Comparison of ENCODE assay signal across 26 cellular contexts in the genomic region with DNA sequence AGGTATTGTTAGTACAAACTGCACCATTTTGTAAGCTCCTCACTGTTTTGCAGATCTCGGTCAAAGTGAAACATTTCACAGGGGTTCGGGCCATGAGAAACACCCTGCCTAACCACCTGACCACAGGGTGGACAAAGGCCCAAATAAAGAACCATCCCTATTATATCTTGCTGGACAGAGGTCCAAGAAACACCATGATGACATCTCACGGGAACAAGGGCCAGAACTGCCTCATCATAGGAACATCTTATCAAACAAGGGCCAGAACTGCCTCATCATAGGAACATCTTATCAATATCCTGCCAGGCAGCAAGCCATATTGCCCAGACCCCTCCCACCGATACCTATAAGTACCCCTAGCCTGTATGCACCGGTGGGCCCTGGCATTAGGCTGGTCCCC.
"Had no signal": no experiment of that assay in that cellular context is flagged by ENCODE, and none has a peak within 500 bp of the region (broad histone marks: within the 10 kb centered on the region; RNA-seq: fewer than 3 reads in every experiment).

No MANE protein-coding gene starts in this region.

- H3K4me1 ChIP-seq: SJSA1 had no signal

- ATAC-seq: activated T-cell treated with anti-CD3 and anti-CD28 coated beads, Interleukin-2, amount 50 U/mL, for 4 hours; WTC11 had no signal

- H3K27ac ChIP-seq: brain microvascular endothelial cell, SJSA1 had no signal

- H3K4me3 ChIP-seq: SJSA1 had no signal

- H3K36me3 ChIP-seq: brain microvascular endothelial cell, SJSA1 had no signal

- H3K27me3 ChIP-seq: brain microvascular endothelial cell, SJSA1 had no signal

- H3K9me2 ChIP-seq: SK-N-SH had no signal

- H3K4me2 ChIP-seq: SK-N-SH had no signal

- DNase-seq: activated CD4-positive, alpha-beta memory T cell treated with anti-CD3 and anti-CD28 coated beads for 36 hours; activated CD4-positive, alpha-beta T cell treated with anti-CD3 and anti-CD28 coated beads for 4 hours; activated CD4-positive, alpha-beta T cell treated with anti-CD3 and anti-CD28 coated beads, Interleukin-2, amount 50 U/mL, for 1 hour; activated CD4-positive, CD25-positive, alpha-beta regulatory T cell treated with anti-CD3 and anti-CD28 coated beads, Interleukin-2, amount 50 U/mL, for 72 hours; activated CD8-positive, alpha-beta memory T cell treated with anti-CD3 and anti-CD28 coated beads, Interleukin-2, amount 50 U/mL, for 4 hours; activated effector memory CD4-positive, alpha-beta T cell treated with anti-CD3 and anti-CD28 coated beads, Interleukin-2, amount 50 U/mL, for 16 hours; activated naive CD4-positive, alpha-beta T cell; activated naive CD4-positive, alpha-beta T cell treated with anti-CD3 and anti-CD28 coated beads, Interleukin-2, amount 50 U/mL, for 16 hours; activated naive CD8-positive, alpha-beta T cell treated with anti-CD3 and anti-CD28 coated beads for 36 hours; activated T-cell treated with anti-CD3 and anti-CD28 coated beads for 4 hours; activated T-cell treated with anti-CD3 and anti-CD28 coated beads, Interleukin-2, amount 50 U/mL, for 4 hours; amniotic stem cell; aorta; brain microvascular endothelial cell; NCI-H1092 treated with DMSO at 0.1 percent for 48 hours; NCI-H1417; NCI-H187 treated with DMSO at 0.1 percent for 48 hours; NCI-H2081; NCI-H345; NCI-H526; NCI-H748 treated with DMSO at 0.1 percent for 48 hours; NK-92 treated with Interleukin-12 subunit alpha and Interleukin-12 subunit beta, amount 100 ng/mL, for 24 hours; SHP77 treated with DMSO at 0.1 percent for 48 hours; SK-N-SH had no signal

- H3K9me3 ChIP-seq: SJSA1, SK-N-SH had no signal

- H3K9ac ChIP-seq: SK-N-SH had no signal
